29 cellular contexts compared by ENCODE assay signal in genomic region chr9:97349400-97349799, GRCh38.
"Had no signal": no experiment of that assay in that cellular context is flagged by ENCODE, and none has a peak within 500 bp of the region (broad histone marks: within the 10 kb centered on the region; RNA-seq: fewer than 3 reads in every experiment).

No MANE protein-coding gene starts in this region.

- H3K27ac ChIP-seq: colonic mucosa, coronary artery, dorsolateral prefrontal cortex, epithelial cell of prostate, esophagus muscularis mucosa, esophagus squamous epithelium, foreskin keratinocyte, gastrocnemius medialis, gastroesophageal sphincter, heart left ventricle, heart right ventricle had no signal

- H3K36me3 ChIP-seq: colonic mucosa, gastrocnemius medialis had no signal

- H3K27me3 ChIP-seq: colonic mucosa, dorsolateral prefrontal cortex, esophagus muscularis mucosa, esophagus squamous epithelium, foreskin keratinocyte, gastrocnemius medialis, gastroesophageal sphincter, heart left ventricle, heart right ventricle had no signal

- ATAC-seq: effector memory CD8-positive, alpha-beta T cell; esophagus mucosa; foreskin keratinocyte; gastrocnemius medialis; gastroesophageal sphincter; heart right ventricle had no signal

- H3K4me1 Mint-ChIP-seq: endodermal cell had no signal

- H3K9me3 ChIP-seq: colonic mucosa, esophagus muscularis mucosa, esophagus squamous epithelium, gastrocnemius medialis, gastroesophageal sphincter, heart left ventricle, heart right ventricle had no signal

- H3K27me3 Mint-ChIP-seq: dendritic cell treated with granulocyte-macrophage colony-stimulating factor and Interleukin-4, amounts not matched to agents 40 ng/mL and 50 ng/mL, for 4 days; effector memory CD8-positive, alpha-beta T cell had no signal

- H3K4me3 Mint-ChIP-seq: dendritic cell treated with granulocyte-macrophage colony-stimulating factor and Interleukin-4, amounts not matched to agents 40 ng/mL and 50 ng/mL, for 4 days; effector memory CD8-positive, alpha-beta T cell; endodermal cell had no signal

- DNase-seq: colonic mucosa; cortex of kidney; dermis blood vessel endothelial cell; dorsolateral prefrontal cortex; effector CD4-positive, alpha-beta T cell; effector CD8-positive, alpha-beta T cell; effector memory CD4-positive, alpha-beta T cell; effector memory CD8-positive, alpha-beta T cell; endodermal cell; erythroblast; esophagus squamous epithelium; foreskin fibroblast; foreskin keratinocyte; foreskin melanocyte; gastrocnemius medialis; glutamatergic neuron; head of caudate nucleus; heart left ventricle; heart right ventricle had no signal

- H3K4me1 ChIP-seq: colonic mucosa, esophagus muscularis mucosa, esophagus squamous epithelium, foreskin keratinocyte, gastrocnemius medialis, gastroesophageal sphincter, heart left ventricle, heart right ventricle had no signal

- FAIRE-seq: colon, endometrium, endothelial cell of umbilical vein, frontal cortex had no signal

- H3K27ac Mint-ChIP-seq: dendritic cell treated with granulocyte-macrophage colony-stimulating factor and Interleukin-4, amounts not matched to agents 40 ng/mL and 50 ng/mL, for 4 days; effector memory CD8-positive, alpha-beta T cell; endodermal cell had no signal

- H3K4me3 ChIP-seq: colonic mucosa, coronary artery, dorsolateral prefrontal cortex, esophagus muscularis mucosa, esophagus squamous epithelium, gastrocnemius medialis, gastroesophageal sphincter, heart left ventricle, heart right ventricle had no signal

- H3K9me3 Mint-ChIP-seq: dendritic cell treated with granulocyte-macrophage colony-stimulating factor and Interleukin-4, amounts not matched to agents 40 ng/mL and 50 ng/mL, for 4 days; effector memory CD8-positive, alpha-beta T cell; endodermal cell had no signal
